13 cellular contexts compared by ENCODE assay signal in genomic region chr1:235806128-235806527, GRCh38.
A peak's percentile ranks its signal among the peaks of the same experiment; 100 is the strongest.
DNase-seq lines count a peak whose midpoint lies in the region; ATAC-seq and TF ChIP-seq lines count a peak whose summit lies in the region.
"Had no signal": no experiment of that assay in that cellular context is flagged by ENCODE, and none has a peak within 500 bp of the region (broad histone marks: within the 10 kb centered on the region; RNA-seq: fewer than 3 reads in every experiment).

No MANE protein-coding gene starts in this region.

- dilution Hi-C loops in IMR-90 (cut with HindIII; ENCODE audit: low sequenced_read_pairs, unreplicated experiment), result no loop called here

- H3K4me1 Mint-ChIP-seq in activated CD4-positive, alpha-beta T cell treated with anti-CD3 and anti-CD28 coated beads, Interleukin-2, amount 10 ng/mL, durations not matched to agents 24 days and 14 days, result no peaks in the 10 kb centered on the region
- H3K4me1 Mint-ChIP-seq in central memory CD8-positive, alpha-beta T cell, result peaks cover 16% of the 10 kb centered on the region
- no peaks in the 10 kb centered on the region for H3K4me1 Mint-ChIP-seq in memory B cell

- H3K9me1 ChIP-seq in IMR-90 (ENCODE audit: insufficient read depth, low read length), result 0 out of 2 replicates have a peak, but pooled peaks cover 2% of the 10 kb centered on the region

- H3K27ac ChIP-seq in IMR-90 (ENCODE audit: insufficient read depth, low read length) (no peak overlapping the region), coronary artery (no peak overlapping the region)
- no peak overlapping the region for H3K27ac ChIP-seq in effector memory CD4-positive, alpha-beta T cell (ENCODE audit: insufficient read depth, low read length, poor library complexity, severe bottlenecking)
- H3K27ac ChIP-seq: BLaER1 treated with 17β-estradiol and CSF1 and Interleukin-3, amounts not matched to agents 10 nM and 100 nM had no signal

- H3K79me1 ChIP-seq in IMR-90 (ENCODE audit: low read depth in 1 of 2, low read length in 2 of 2), result no peaks in the 10 kb centered on the region

- CTCF ChIA-PET in IMR-90 (lab: Yijun Ruan, JAX), result no interaction called here

- no peak overlapping the region for H3K18ac ChIP-seq in IMR-90 (ENCODE audit: low read depth, low read length)

- no peak overlapping the region for H2BK5ac ChIP-seq in IMR-90 (ENCODE audit: low read depth, low read length, poor library complexity, severe bottlenecking)

- no peak overlapping the region for H2AK5ac ChIP-seq in IMR-90 (ENCODE audit: low read depth, low read length)

- ATAC-seq in IMR-90 (ENCODE audit: low read depth) (no peak), memory B cell (ENCODE audit: low read depth) (no peak)
- no peak for ATAC-seq in central memory CD8-positive, alpha-beta T cell (replicated peaks; ENCODE audit: extremely low read depth, poor library complexity, severe bottlenecking)

- H3K27me3 Mint-ChIP-seq in activated CD4-positive, alpha-beta T cell treated with anti-CD3 and anti-CD28 coated beads, Interleukin-2, amount 10 ng/mL, durations not matched to agents 24 days and 14 days, result no peaks in the 10 kb centered on the region
- no peaks in the 10 kb centered on the region for H3K27me3 Mint-ChIP-seq in central memory CD8-positive, alpha-beta T cell
- no peaks in the 10 kb centered on the region for H3K27me3 Mint-ChIP-seq in memory B cell
- H3K27me3 Mint-ChIP-seq: CD4-positive, CD25-positive, alpha-beta regulatory T cell had no signal

- H3K36me3 ChIP-seq in IMR-90 (ENCODE audit: control insufficient read depth, insufficient read depth, low read length), result no peaks in the 10 kb centered on the region
- H3K36me3 ChIP-seq in effector memory CD4-positive, alpha-beta T cell (ENCODE audit: control insufficient read depth, insufficient read depth, low read length), result no peaks in the 10 kb centered on the region
- H3K36me3 ChIP-seq: HAP-1 had no signal

- H3K9ac ChIP-seq in IMR-90 (ENCODE audit: low read depth, low read length), result no peak overlapping the region
- H3K9ac ChIP-seq: BLaER1 treated with 17β-estradiol and CSF1 and Interleukin-3, amounts not matched to agents 10 nM and 100 nM had no signal

- H3K27ac Mint-ChIP-seq in activated CD4-positive, alpha-beta T cell treated with anti-CD3 and anti-CD28 coated beads, Interleukin-2, amount 10 ng/mL, durations not matched to agents 24 days and 14 days, result no peak overlapping the region
- peak overlapping the region; percentile 69 for H3K27ac Mint-ChIP-seq in central memory CD8-positive, alpha-beta T cell (ENCODE audit: low read depth)
- H3K27ac Mint-ChIP-seq in memory B cell, result peak overlapping the region; percentile 16
- H3K27ac Mint-ChIP-seq: CD4-positive, CD25-positive, alpha-beta regulatory T cell had no signal

- H3K23ac ChIP-seq in IMR-90 (ENCODE audit: low read depth, low read length), result no peak overlapping the region

- no peaks in the 10 kb centered on the region for H3K27me3 ChIP-seq in IMR-90 (ENCODE audit: control insufficient read depth, insufficient read depth, low read length)
- no peaks in the 10 kb centered on the region for H3K27me3 ChIP-seq in effector memory CD4-positive, alpha-beta T cell (replicated peaks; ENCODE audit: control insufficient read depth, insufficient read depth, low read length, poor library complexity, severe bottlenecking)
- H3K27me3 ChIP-seq: BLaER1 treated with 17β-estradiol and CSF1 and Interleukin-3, amounts not matched to agents 10 nM and 100 nM had no signal

- in situ Hi-C loops in IMR-90 (cut with MboI; ENCODE audit: low sequenced_read_pairs), result no loop called here

- no peak overlapping the region for H3K56ac ChIP-seq in IMR-90 (ENCODE audit: extremely low read depth, insufficient read depth, low read length)

- peak; percentile 45 for DNase-seq in activated CD4-positive, alpha-beta T cell treated with anti-CD3 and anti-CD28 coated beads, Interleukin-2, amount 10 ng/mL, durations not matched to agents 24 days and 14 days
- DNase-seq in activated CD4-positive, alpha-beta T cell treated with anti-CD3 and anti-CD28 coated beads, Interleukin-2, amount 50 U/mL, for 4 hours, result no peak
- no peak for DNase-seq in IMR-90
- no peak for DNase-seq in central memory CD8-positive, alpha-beta T cell (ENCODE audit: low spot score in 2 of 2)
- DNase-seq in memory B cell (ENCODE audit: low spot score in 2 of 2), result no peak
- no peak for DNase-seq in effector memory CD4-positive, alpha-beta T cell
- DNase-seq in coronary artery (ENCODE audit: low spot score), result no peak
- no peak for DNase-seq in GF-D8 (lab: John Stamatoyannopoulos, UW)
- DNase-seq: 8988T; CD4-positive, CD25-positive, alpha-beta regulatory T cell; DMS79 had no signal

- H4K8ac ChIP-seq in IMR-90 (ENCODE audit: low read depth in 2 of 2, low read length in 2 of 2), result no peak overlapping the region

- H2BK20ac ChIP-seq in IMR-90 (ENCODE audit: low read depth, low read length), result no peak overlapping the region

- no peak overlapping the region for H3K4ac ChIP-seq in IMR-90 (ENCODE audit: low read depth, low read length)

- no peak overlapping the region for H2AFZ ChIP-seq in IMR-90 (replicated peaks; ENCODE audit: low read length, poor library complexity)

- no peak overlapping the region for H2BK15ac ChIP-seq in IMR-90 (ENCODE audit: low read depth, low read length)

- H3K4me2 ChIP-seq in IMR-90 (ENCODE audit: low read depth, low read length), result no peak overlapping the region
- H3K4me2 ChIP-seq: BLaER1 treated with 17β-estradiol and CSF1 and Interleukin-3, amounts not matched to agents 10 nM and 100 nM had no signal

- TF ChIP-seq CTCF in IMR-90 (conservative IDR thresholded peaks at IDR 0.05; ENCODE audit: low read depth, low read length), result no peak
- TF ChIP-seq CTCF in coronary artery (IDR thresholded peaks at IDR 0.05), result no peak

- H4K91ac ChIP-seq in IMR-90 (ENCODE audit: insufficient read depth, low read depth, low read length), result no peak overlapping the region

- WGBS in IMR-90 (ENCODE audit: extremely low coverage in 2 of 2, insufficient read length in 1 of 2), 2 experiments, result no CpG with 5 or more reads among the region's 7 CpGs

- H3K9me3 ChIP-seq in IMR-90 (ENCODE audit: control insufficient read depth, insufficient read depth, low read length), result no peaks in the 10 kb centered on the region
- H3K9me3 ChIP-seq in effector memory CD4-positive, alpha-beta T cell (ENCODE audit: control insufficient read depth, low read length), result no peaks in the 10 kb centered on the region
- H3K9me3 ChIP-seq: BLaER1 treated with 17β-estradiol and CSF1 and Interleukin-3, amounts not matched to agents 10 nM and 100 nM; HAP-1 had no signal

- TF ChIP-seq RAD21 in IMR-90 (IDR thresholded peaks at IDR 0.05; ENCODE audit: low read length), result no peak

- no peak overlapping the region for H3K4me3 Mint-ChIP-seq in activated CD4-positive, alpha-beta T cell treated with anti-CD3 and anti-CD28 coated beads, Interleukin-2, amount 10 ng/mL, durations not matched to agents 24 days and 14 days
- H3K4me3 Mint-ChIP-seq in central memory CD8-positive, alpha-beta T cell, result no peak overlapping the region
- H3K4me3 Mint-ChIP-seq in memory B cell, result no peak overlapping the region
- H3K4me3 Mint-ChIP-seq: CD4-positive, CD25-positive, alpha-beta regulatory T cell had no signal

- H2BK120ac ChIP-seq in IMR-90 (ENCODE audit: low read depth, low read length), result no peak overlapping the region

- H3K36me3 Mint-ChIP-seq in activated CD4-positive, alpha-beta T cell treated with anti-CD3 and anti-CD28 coated beads, Interleukin-2, amount 10 ng/mL, durations not matched to agents 24 days and 14 days (ENCODE audit: low read depth), result peaks cover 48% of the 10 kb centered on the region
- H3K36me3 Mint-ChIP-seq in central memory CD8-positive, alpha-beta T cell (ENCODE audit: insufficient read depth), result peaks cover 13% of the 10 kb centered on the region
- peaks cover 28% of the 10 kb centered on the region for H3K36me3 Mint-ChIP-seq in memory B cell

- H4K5ac ChIP-seq in IMR-90 (ENCODE audit: low read depth, low read length), result no peak overlapping the region

- no peak for TF ChIP-seq POLR2A in IMR-90 (IDR thresholded peaks at IDR 0.05; ENCODE audit: low read depth, low read length)

- H4K20me1 ChIP-seq in IMR-90 (ENCODE audit: insufficient read depth, low read length), result no peaks in the 10 kb centered on the region
- H4K20me1 ChIP-seq: BLaER1 treated with 17β-estradiol and CSF1 and Interleukin-3, amounts not matched to agents 10 nM and 100 nM had no signal

- POLR2A ChIA-PET in IMR-90 (lab: Charles Lee; ENCODE audit: unreplicated experiment), result no interaction called here

- no peak overlapping the region for H3K4me3 ChIP-seq in IMR-90 (ENCODE audit: insufficient read depth, low read depth, low read length)
- H3K4me3 ChIP-seq in effector memory CD4-positive, alpha-beta T cell (ENCODE audit: insufficient read depth, low read depth, low read length, poor library complexity, severe bottlenecking), result no peak overlapping the region
- no peak overlapping the region for H3K4me3 ChIP-seq in coronary artery
- H3K4me3 ChIP-seq: BLaER1 treated with 17β-estradiol and CSF1 and Interleukin-3, amounts not matched to agents 10 nM and 100 nM; HAP-1 had no signal

- BruUV-seq in IMR-90 (replicated peaks; lab: Mats Ljungman, UMichigan), result TSS peak; percentile 40

- H2AK9ac ChIP-seq in IMR-90 (replicated peaks; ENCODE audit: low read depth, low read length, poor library complexity), result no peak overlapping the region

- H3K14ac ChIP-seq in IMR-90 (replicated peaks; ENCODE audit: low read depth, low read length), result no peak overlapping the region

- intact Hi-C loops in activated CD4-positive, alpha-beta T cell treated with anti-CD3 and anti-CD28 coated beads, Interleukin-2, amount 10 ng/mL, durations not matched to agents 24 days and 14 days (cut with micrococcal nuclease), result no loop called here
- intact Hi-C loops in IMR-90 (cut with micrococcal nuclease), result no loop called here

- H3K9me3 Mint-ChIP-seq in activated CD4-positive, alpha-beta T cell treated with anti-CD3 and anti-CD28 coated beads, Interleukin-2, amount 10 ng/mL, durations not matched to agents 24 days and 14 days, result no peaks in the 10 kb centered on the region
- no peaks in the 10 kb centered on the region for H3K9me3 Mint-ChIP-seq in central memory CD8-positive, alpha-beta T cell
- no peaks in the 10 kb centered on the region for H3K9me3 Mint-ChIP-seq in memory B cell

- peaks cover 4% of the 10 kb centered on the region for H3K4me1 ChIP-seq in IMR-90 (ENCODE audit: control insufficient read depth, insufficient read depth, low read length)
- no peaks in the 10 kb centered on the region for H3K4me1 ChIP-seq in effector memory CD4-positive, alpha-beta T cell (ENCODE audit: control insufficient read depth, insufficient read depth, low read length, poor library complexity, severe bottlenecking)
- H3K4me1 ChIP-seq: BLaER1 treated with 17β-estradiol and CSF1 and Interleukin-3, amounts not matched to agents 10 nM and 100 nM; HAP-1 had no signal

TF ChIP-seq in IMR-90, 13 proteins besides CTCF, POLR2A, EP300 and RAD21 (continues in another document):
- TF ChIP-seq BHLHE40 (IDR thresholded peaks at IDR 0.05; ENCODE audit: low read depth, low read length) (no peak), RFX5 (IDR thresholded peaks at IDR 0.05; ENCODE audit: low read depth, low read length) (no peak), NFE2L2 (IDR thresholded peaks at IDR 0.05; ENCODE audit: low read depth, low read length) (no peak), SMC3 (IDR thresholded peaks at IDR 0.05; ENCODE audit: low read depth, low read length) (no peak), MAFK (IDR thresholded peaks at IDR 0.05; ENCODE audit: low read depth, low read length) (no peak), CHD1 (IDR thresholded peaks at IDR 0.05; ENCODE audit: low read depth, low read length) (no peak)
